23 cellular contexts compared by ENCODE assay signal in the genomic region with DNA sequence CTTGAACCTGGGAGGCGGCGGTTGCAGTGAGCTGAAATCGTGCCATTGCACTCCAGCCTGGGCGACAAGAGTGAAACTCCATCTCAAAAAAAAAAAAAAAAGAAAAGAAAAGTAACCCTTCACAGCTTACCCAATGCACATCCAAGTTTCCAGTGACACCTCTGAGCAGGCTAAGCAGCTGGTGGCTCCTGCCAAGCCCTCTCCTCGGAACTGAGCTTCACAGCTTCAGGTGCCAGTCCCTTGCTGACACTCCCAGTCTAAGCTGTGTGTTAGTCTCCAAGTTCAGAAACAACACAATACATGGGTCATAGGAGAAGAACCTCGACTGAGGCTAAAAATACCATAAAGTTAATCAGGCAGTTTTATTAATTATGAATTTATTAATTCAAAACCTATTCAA. TPM values are rescaled to one million over a fixed set of nuclear protein-coding genes. Genes with fewer than 3 reads are reported as not detected.
DNase-seq lines count a peak whose midpoint lies in the region; ATAC-seq and TF ChIP-seq lines count a peak whose summit lies in the region.
"Had no signal": no experiment of that assay in that cellular context is flagged by ENCODE, and none has a peak within 500 bp of the region (broad histone marks: within the 10 kb centered on the region; RNA-seq: fewer than 3 reads in every experiment).

No MANE protein-coding gene starts in this region.

- ATAC-seq in psoas muscle (peak in 3 of 4 donors; percentile 65 to 75 (median 74)), upper lobe of right lung (peak; percentile 31), GM19324 (IDR thresholded peaks at IDR 0.05; ENCODE audit: low FRiP score, unreplicated experiment) (no peak)
- ATAC-seq: CD8-positive, alpha-beta T cell; HCT116; left colon had no signal

- H3K79me2 ChIP-seq in neural progenitor cell (ENCODE audit: low read depth): no peaks in the 10 kb centered on the region

- intact Hi-C loops in ascending aorta (cut with DNase I) (no loop called here), esophagus squamous epithelium (cut with DNase I) (no loop called here), psoas muscle (cut with DNase I) (loop anchor here in 1 of 2 donors (10.0 kb wide), 1 partner anchor 257 kb away; no protein-coding TSS in a partner anchor), upper lobe of right lung (cut with DNase I) (no loop called here), MCF 10A (cut with micrococcal nuclease) (no loop called here)

- no peaks in the 10 kb centered on the region for H3K9me3 ChIP-seq in ascending aorta
- no peaks in the 10 kb centered on the region for H3K9me3 ChIP-seq in esophagus squamous epithelium
- H3K9me3 ChIP-seq in psoas muscle: no peaks in the 10 kb centered on the region
- H3K9me3 ChIP-seq in upper lobe of right lung: no peaks in the 10 kb centered on the region
- H3K9me3 ChIP-seq in neural progenitor cell (ENCODE audit: low read depth): no peaks in the 10 kb centered on the region
- H3K9me3 ChIP-seq: MG63, SK-N-SH, spleen had no signal

- no peak overlapping the region for H2AFZ ChIP-seq in neural progenitor cell (replicated peaks)

- peaks cover 13% of the 10 kb centered on the region for H3K27me3 Mint-ChIP-seq in neural progenitor cell (ENCODE audit: insufficient read depth, low read depth)
- no peaks in the 10 kb centered on the region for H3K27me3 Mint-ChIP-seq in MCF 10A (ENCODE audit: insufficient read depth, unreplicated experiment)

- DNase-seq in ascending aorta (ENCODE audit: low spot score in 2 of 2): no peak
- DNase-seq in esophagus squamous epithelium (lab: John Stamatoyannopoulos, UW): no peak
- peak in 1 of 2 donors; percentile 58 for DNase-seq in psoas muscle
- no peak for DNase-seq in upper lobe of right lung
- no peak for DNase-seq in neural progenitor cell (ENCODE audit: low spot score)
- DNase-seq in MCF 10A (ENCODE audit: unreplicated experiment): no peak
- DNase-seq: activated effector memory CD4-positive, alpha-beta T cell treated with Interleukin-2 at 50 U/mL for 16 hours; CD8-positive, alpha-beta T cell; cerebellar nuclear complex; effector CD4-positive, alpha-beta T cell; head of caudate nucleus; left colon; MG63; NCI-H524 treated with DMSO at 0.1 percent for 48 hours; SK-N-SH; spleen; stimulated activated CD4-positive, alpha-beta T cell treated with anti-CD3 and anti-CD28 coated beads, Interleukin-4, amount 100 ng/mL, for 24 hours; stimulated activated naive CD4-positive, alpha-beta T cell treated with Interleukin-2 at 50 U/mL for 16 hours; T-helper 2 cell; WERI-Rb-1 had no signal

- H3K27ac ChIP-seq in ascending aorta: peak overlapping the region; percentile 93 to 94
- peak overlapping the region; percentile 76 to 98 (median 94) for H3K27ac ChIP-seq in esophagus squamous epithelium
- no peak overlapping the region for H3K27ac ChIP-seq in psoas muscle
- peak overlapping the region; percentile 42 for H3K27ac ChIP-seq in upper lobe of right lung
- no peak overlapping the region for H3K27ac ChIP-seq in neural progenitor cell
- H3K27ac ChIP-seq: WERI-Rb-1 had no signal

- H3K9me3 Mint-ChIP-seq in neural progenitor cell (no peaks in the 10 kb centered on the region), MCF 10A (ENCODE audit: unreplicated experiment) (no peaks in the 10 kb centered on the region)
- H3K9me3 Mint-ChIP-seq: CD8-positive, alpha-beta T cell; neural crest cell had no signal

- H3K9ac ChIP-seq in neural progenitor cell: no peak overlapping the region
- H3K9ac ChIP-seq: SK-N-SH had no signal

- peaks cover 14 to 16% of the 10 kb centered on the region in 2 donors for H3K36me3 ChIP-seq in ascending aorta
- peaks cover 0 to 64% (median 6%) of the 10 kb centered on the region in 3 donors for H3K36me3 ChIP-seq in esophagus squamous epithelium
- H3K36me3 ChIP-seq in psoas muscle (ENCODE audit: insufficient read depth in 1 of 2, low read depth in 1 of 2): no peaks in the 10 kb centered on the region
- peaks cover 24% of the 10 kb centered on the region for H3K36me3 ChIP-seq in upper lobe of right lung
- H3K36me3 ChIP-seq in neural progenitor cell: no peaks in the 10 kb centered on the region
- H3K36me3 ChIP-seq: WERI-Rb-1 had no signal

- peaks cover 12% of the 10 kb centered on the region for H3F3A ChIP-seq in neural progenitor cell (ENCODE audit: low read depth)

- POLR2A ChIA-PET in MCF 10A (lab: Yijun Ruan, JAX): interaction anchor here (1.2 to 1.4 kb wide), 2 partner anchors 18 to 21 kb away, joined by 3 to 4 read pairs; no protein-coding TSS in a partner anchor

- H4K20me1 ChIP-seq in neural progenitor cell (ENCODE audit: low read depth): no peaks in the 10 kb centered on the region

- H3K4me1 ChIP-seq in ascending aorta (peaks cover 25 to 77% of the 10 kb centered on the region in 2 donors), esophagus squamous epithelium (peaks cover 71 to 100% (median 97%) of the 10 kb centered on the region in 3 donors), psoas muscle (peaks cover 34% of the 10 kb centered on the region), upper lobe of right lung (peaks cover 79% of the 10 kb centered on the region), neural progenitor cell (peaks cover 18% of the 10 kb centered on the region)

- H3K36me3 Mint-ChIP-seq in neural progenitor cell (no peaks in the 10 kb centered on the region), MCF 10A (ENCODE audit: insufficient read depth, unreplicated experiment) (peaks cover 18% of the 10 kb centered on the region)
- H3K36me3 Mint-ChIP-seq: CD8-positive, alpha-beta T cell had no signal

- H3K4me1 Mint-ChIP-seq in neural progenitor cell (peaks cover 50% of the 10 kb centered on the region), MCF 10A (ENCODE audit: insufficient read depth, unreplicated experiment) (peaks cover 15% of the 10 kb centered on the region)

- H3K27ac Mint-ChIP-seq in neural progenitor cell (no peak overlapping the region), MCF 10A (ENCODE audit: low read depth, unreplicated experiment) (no peak overlapping the region)
- H3K27ac Mint-ChIP-seq: CD8-positive, alpha-beta T cell had no signal

- BruUV-seq in MCF 10A (replicated peaks; lab: Mats Ljungman, UMichigan): no TSS peak

- TF ChIP-seq POLR2A in esophagus squamous epithelium (IDR thresholded peaks at IDR 0.05): no peak

- no peak overlapping the region for H3K4me2 ChIP-seq in neural progenitor cell
- H3K4me2 ChIP-seq: SK-N-SH had no signal

- no peak overlapping the region for H3K4me3 Mint-ChIP-seq in neural progenitor cell
- H3K4me3 Mint-ChIP-seq in MCF 10A (ENCODE audit: unreplicated experiment): no peak overlapping the region
- H3K4me3 Mint-ChIP-seq: CD8-positive, alpha-beta T cell; neural crest cell had no signal

- CTCF ChIA-PET in MCF 10A (lab: Yijun Ruan, JAX): interaction anchor here (0.6 to 3.8 kb wide), 9 partner anchors 10 to 331 kb away, joined by 3 to 19 read pairs (median 4); no protein-coding TSS in a partner anchor

- WGBS in esophagus squamous epithelium, 2 donors: 30 to 55% methylated on average over 2 to 6 of the region's 6 CpGs
- WGBS in psoas muscle, 3 donors: 29 to 44% (median 32%) methylated on average over 5 to 6 of the region's 6 CpGs

- peak overlapping the region in 1 of 2 donors; percentile 13 for H3K4me3 ChIP-seq in ascending aorta
- H3K4me3 ChIP-seq in esophagus squamous epithelium: no peak overlapping the region
- no peak overlapping the region for H3K4me3 ChIP-seq in psoas muscle
- H3K4me3 ChIP-seq in upper lobe of right lung: no peak overlapping the region
- H3K4me3 ChIP-seq in neural progenitor cell: no peak overlapping the region
- H3K4me3 ChIP-seq: MG63, spleen had no signal

- TF ChIP-seq CTCF in ascending aorta (IDR thresholded peaks at IDR 0.05) (no peak), esophagus squamous epithelium (IDR thresholded peaks at IDR 0.05) (no peak), psoas muscle (IDR thresholded peaks at IDR 0.05) (no peak), upper lobe of right lung (IDR thresholded peaks at IDR 0.05) (no peak), neural progenitor cell (IDR thresholded peaks at IDR 0.05) (no peak), MCF 10A (IDR thresholded peaks at IDR 0.05; ENCODE audit: unreplicated experiment) (no peak)

- no peaks in the 10 kb centered on the region for H3K27me3 ChIP-seq in ascending aorta
- no peaks in the 10 kb centered on the region for H3K27me3 ChIP-seq in esophagus squamous epithelium
- H3K27me3 ChIP-seq in psoas muscle (ENCODE audit: insufficient read depth in 3 of 3, low read length in 2 of 3): no peaks in the 10 kb centered on the region
- no peaks in the 10 kb centered on the region for H3K27me3 ChIP-seq in upper lobe of right lung
- H3K27me3 ChIP-seq in neural progenitor cell: peaks cover 13% of the 10 kb centered on the region
- H3K27me3 ChIP-seq: MG63 had no signal

RNA-seq across cellular contexts. Expression of gene CD9, which starts 7.9 kb away (rescaled TPM):
- total RNA-seq in ascending aorta: 181 TPM
- total RNA-seq in esophagus squamous epithelium: 1,000 to 10,000 TPM in 1 of 4 donors, 100 to 1,000 TPM in 3; 464 to 1,007 (median 773) TPM
- 10 to 100 TPM; 23.0 to 40.2 (median 30.6) TPM for total RNA-seq in psoas muscle
- polyA plus RNA-seq in psoas muscle: 10 to 100 TPM; 26.1 to 90.9 (median 45.4) TPM
- total RNA-seq in upper lobe of right lung: 445 TPM
- 3.1 and 3.6 TPM in 2 replicates for total RNA-seq in neural progenitor cell (ENCODE audit: low replicate concordance)
- total RNA-seq in MCF 10A (2022): 31.1 and 40.7 TPM in 2 replicates

Comparison
In these comparisons a context has a peak if more than half of its experiments do, and no peak if none do; other contexts are left out.
1. H3K27ac ChIP-seq: peak in ascending aorta (2 of 2), esophagus squamous epithelium (4 of 4) and upper lobe of right lung (single experiment); none in psoas muscle (single experiment) and neural progenitor cell (single experiment).